8 cellular contexts compared by ENCODE assay signal in the genomic region with DNA sequence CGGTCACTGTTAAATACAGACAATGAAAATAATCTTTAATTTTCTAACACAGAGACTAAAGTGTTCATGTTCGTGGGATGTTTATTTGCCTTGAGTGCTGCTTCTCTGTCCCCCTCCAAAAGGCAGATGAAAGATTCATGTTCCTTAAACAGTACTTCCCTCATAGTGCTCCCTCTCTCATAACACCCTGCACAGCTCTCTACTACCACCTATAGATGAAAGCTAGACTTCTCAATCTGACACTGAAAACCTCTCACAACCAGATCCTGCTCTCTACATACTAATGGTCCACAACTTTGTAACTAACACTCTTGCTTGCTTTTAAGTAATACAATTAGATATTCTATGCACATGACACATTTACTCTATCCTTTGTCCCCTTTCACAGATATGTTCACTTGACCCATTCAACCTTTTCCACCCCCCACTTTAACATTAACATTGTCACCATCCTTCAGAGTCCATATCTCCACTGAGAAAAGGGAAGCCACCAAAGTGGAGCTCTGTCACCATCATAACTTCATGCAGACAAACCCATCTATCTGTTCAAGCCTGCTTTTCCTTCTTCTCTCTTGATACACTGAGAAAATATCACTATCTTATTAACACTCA.
DNase-seq lines count a peak whose midpoint lies in the region; ATAC-seq and TF ChIP-seq lines count a peak whose summit lies in the region.

No MANE protein-coding gene starts in this region.

- peak; percentile 52 for TF ChIP-seq RAD21 in neural cell (conservative IDR thresholded peaks at IDR 0.05)

- peak; percentile 77 for ATAC-seq in HG02642 (IDR thresholded peaks at IDR 0.05; ENCODE audit: poor library complexity, unreplicated experiment)

- H3K9me2 ChIP-seq in neural cell (ENCODE audit: insufficient read depth, low read length), result no peaks in the 10 kb centered on the region

- H2AFZ ChIP-seq in neural cell (ENCODE audit: low read depth, low read length), result no peak overlapping the region

- peaks cover 3% of the 10 kb centered on the region for H3K27me3 Mint-ChIP-seq in T-helper 2 cell treated with Interferon-gamma antibody and Interleukin-4, amounts not matched to agents 5 μg/mL and 100 μg/mL, for 36 hours (ENCODE audit: low read depth)

- H3K36me3 ChIP-seq in neural cell (ENCODE audit: insufficient read depth, low read length), result no peaks in the 10 kb centered on the region

- TF ChIP-seq CTCF in dorsolateral prefrontal cortex (IDR thresholded peaks at IDR 0.05 in 54 of 56, conservative IDR thresholded peaks at IDR 0.05 in 2 of 56; ENCODE audit: low read depth in 1 of 56, partially characterized antibody in 56 of 56), result peak in 47 of 56 donors; percentile 14 to 62 (median 38)
- peak; percentile 52 for TF ChIP-seq CTCF in neural cell (IDR thresholded peaks at IDR 0.05; ENCODE audit: poor library complexity, severe bottlenecking)

- H3K4me2 ChIP-seq in neural cell (ENCODE audit: low read length), result no peak overlapping the region

- H3K27me3 ChIP-seq in dorsolateral prefrontal cortex, result no peaks in the 10 kb centered on the region
- no peaks in the 10 kb centered on the region for H3K27me3 ChIP-seq in neural cell (ENCODE audit: insufficient read depth, low read depth, low read length)

- no peaks in the 10 kb centered on the region for H3K4me1 Mint-ChIP-seq in T-helper 2 cell treated with Interferon-gamma antibody and Interleukin-4, amounts not matched to agents 5 μg/mL and 100 μg/mL, for 36 hours (ENCODE audit: low read depth)

- H3K27ac Mint-ChIP-seq in T-helper 2 cell treated with Interferon-gamma antibody and Interleukin-4, amounts not matched to agents 5 μg/mL and 100 μg/mL, for 36 hours, result no peak overlapping the region

- no peak overlapping the region for H3K4me3 Mint-ChIP-seq in T-helper 2 cell treated with Interferon-gamma antibody and Interleukin-4, amounts not matched to agents 5 μg/mL and 100 μg/mL, for 36 hours

- no peak overlapping the region for H3K4me3 ChIP-seq in dorsolateral prefrontal cortex
- H3K4me3 ChIP-seq in neural cell (ENCODE audit: low read length), result no peak overlapping the region

- H3K27ac ChIP-seq in dorsolateral prefrontal cortex (no peak overlapping the region), neural cell (ENCODE audit: low read length) (no peak overlapping the region)

- no peaks in the 10 kb centered on the region for H3K9me3 ChIP-seq in neural cell (ENCODE audit: low read length)

- no peaks in the 10 kb centered on the region for H4K20me1 ChIP-seq in neural cell (ENCODE audit: insufficient read depth)

- DNase-seq in SHP77 (lab: John Stamatoyannopoulos, UW) (peak; percentile 8 to 10), SHP77 treated with DMSO at 0.1 percent for 48 hours (lab: John Stamatoyannopoulos, UW) (no peak), NCI-H748 treated with DMSO at 0.1 percent for 48 hours (lab: John Stamatoyannopoulos, UW) (peak; percentile 67), dorsolateral prefrontal cortex (no peak), hypothalamus (lab: John Stamatoyannopoulos, UW) (no peak)
- DNase-seq in T-helper 2 cell treated with Interferon-gamma antibody and Interleukin-4, amounts not matched to agents 5 μg/mL and 100 μg/mL, for 36 hours (ENCODE audit: low spot score), result no peak

- no peak for TF ChIP-seq EP300 in neural cell (conservative IDR thresholded peaks at IDR 0.05; ENCODE audit: poor library complexity, severe bottlenecking)

- no peak overlapping the region for H3K9ac ChIP-seq in neural cell (ENCODE audit: low read length)

- H3F3A ChIP-seq in neural cell (ENCODE audit: insufficient read depth, low read length, poor library complexity, severe bottlenecking), result no peaks in the 10 kb centered on the region

- intact Hi-C loops in dorsolateral prefrontal cortex (cut with DNase I), result no loop called here

- H3K36me3 Mint-ChIP-seq in T-helper 2 cell treated with Interferon-gamma antibody and Interleukin-4, amounts not matched to agents 5 μg/mL and 100 μg/mL, for 36 hours (ENCODE audit: low read depth), result no peaks in the 10 kb centered on the region

- no peaks in the 10 kb centered on the region for H3K79me2 ChIP-seq in neural cell (replicated peaks; ENCODE audit: insufficient read depth, low read length)

- H3K9me3 Mint-ChIP-seq in T-helper 2 cell treated with Interferon-gamma antibody and Interleukin-4, amounts not matched to agents 5 μg/mL and 100 μg/mL, for 36 hours, result no peaks in the 10 kb centered on the region

TF ChIP-seq in neural cell, 6 proteins besides CTCF, POLR2A, EP300 and RAD21:
- TF ChIP-seq TAF1 (IDR thresholded peaks at IDR 0.05; ENCODE audit: low read depth) (no peak), EZH2 (IDR thresholded peaks at IDR 0.05; ENCODE audit: borderline replicate concordance, insufficient read depth, low read length, poor library complexity, severe bottlenecking) (no peak), MXI1 (conservative IDR thresholded peaks at IDR 0.05; ENCODE audit: poor library complexity, severe bottlenecking) (no peak), SMC3 (conservative IDR thresholded peaks at IDR 0.05; ENCODE audit: poor library complexity) (no peak), POLR2AphosphoS5 (IDR thresholded peaks at IDR 0.05) (no peak)
- TF ChIP-seq, protein P1, sequence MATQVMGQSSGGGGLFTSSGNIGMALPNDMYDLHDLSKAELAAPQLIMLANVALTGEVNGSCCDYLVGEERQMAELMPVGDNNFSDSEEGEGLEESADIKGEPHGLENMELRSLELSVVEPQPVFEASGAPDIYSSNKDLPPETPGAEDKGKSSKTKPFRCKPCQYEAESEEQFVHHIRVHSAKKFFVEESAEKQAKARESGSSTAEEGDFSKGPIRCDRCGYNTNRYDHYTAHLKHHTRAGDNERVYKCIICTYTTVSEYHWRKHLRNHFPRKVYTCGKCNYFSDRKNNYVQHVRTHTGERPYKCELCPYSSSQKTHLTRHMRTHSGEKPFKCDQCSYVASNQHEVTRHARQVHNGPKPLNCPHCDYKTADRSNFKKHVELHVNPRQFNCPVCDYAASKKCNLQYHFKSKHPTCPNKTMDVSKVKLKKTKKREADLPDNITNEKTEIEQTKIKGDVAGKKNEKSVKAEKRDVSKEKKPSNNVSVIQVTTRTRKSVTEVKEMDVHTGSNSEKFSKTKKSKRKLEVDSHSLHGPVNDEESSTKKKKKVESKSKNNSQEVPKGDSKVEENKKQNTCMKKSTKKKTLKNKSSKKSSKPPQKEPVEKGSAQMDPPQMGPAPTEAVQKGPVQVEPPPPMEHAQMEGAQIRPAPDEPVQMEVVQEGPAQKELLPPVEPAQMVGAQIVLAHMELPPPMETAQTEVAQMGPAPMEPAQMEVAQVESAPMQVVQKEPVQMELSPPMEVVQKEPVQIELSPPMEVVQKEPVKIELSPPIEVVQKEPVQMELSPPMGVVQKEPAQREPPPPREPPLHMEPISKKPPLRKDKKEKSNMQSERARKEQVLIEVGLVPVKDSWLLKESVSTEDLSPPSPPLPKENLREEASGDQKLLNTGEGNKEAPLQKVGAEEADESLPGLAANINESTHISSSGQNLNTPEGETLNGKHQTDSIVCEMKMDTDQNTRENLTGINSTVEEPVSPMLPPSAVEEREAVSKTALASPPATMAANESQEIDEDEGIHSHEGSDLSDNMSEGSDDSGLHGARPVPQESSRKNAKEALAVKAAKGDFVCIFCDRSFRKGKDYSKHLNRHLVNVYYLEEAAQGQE (IDR thresholded peaks at IDR 0.05; ENCODE audit: borderline replicate concordance), result no peak

Comparison
In these comparisons a context has a peak if more than half of its experiments do, and no peak if none do; other contexts are left out.
1. DNase-seq: peak in SHP77 (2 of 2) and NCI-H748 treated with DMSO at 0.1 percent for 48 hours (single experiment); none in SHP77 treated with DMSO at 0.1 percent for 48 hours (single experiment), dorsolateral prefrontal cortex (0 of 10), hypothalamus (0 of 51) and T-helper 2 cell treated with Interferon-gamma antibody and Interleukin-4, amounts not matched to agents 5 μg/mL and 100 μg/mL, for 36 hours (single experiment).